14 cellular contexts compared by ENCODE assay signal in genomic region chr18:25704096-25704870, GRCh38.
"Had no signal": no experiment of that assay in that cellular context is flagged by ENCODE, and none has a peak within 500 bp of the region (broad histone marks: within the 10 kb centered on the region; RNA-seq: fewer than 3 reads in every experiment).

No MANE protein-coding gene starts in this region.

- H3K27ac Mint-ChIP-seq: activated naive CD8-positive, alpha-beta T cell; naive thymus-derived CD4-positive, alpha-beta T cell had no signal

- H3K4me1 ChIP-seq: gastroesophageal sphincter, stomach, testis had no signal

- H3K4me3 Mint-ChIP-seq: activated naive CD8-positive, alpha-beta T cell; naive thymus-derived CD4-positive, alpha-beta T cell had no signal

- H3K4me1 Mint-ChIP-seq: naive thymus-derived CD4-positive, alpha-beta T cell had no signal

- H3K27ac ChIP-seq: gastroesophageal sphincter, stomach, testis had no signal

- H3K4me3 ChIP-seq: gastroesophageal sphincter, stomach, testis had no signal

- H3K36me3 Mint-ChIP-seq: activated naive CD8-positive, alpha-beta T cell; naive thymus-derived CD4-positive, alpha-beta T cell had no signal

- DNase-seq: activated CD4-positive, alpha-beta T cell treated with anti-CD3 and anti-CD28 coated beads, Interleukin-2, amount 50 U/mL, for 1 hour; activated CD4-positive, CD25-positive, alpha-beta regulatory T cell; activated CD8-positive, alpha-beta memory T cell treated with anti-CD3 and anti-CD28 coated beads for 24 hours; activated gamma-delta T cell treated with Interleukin-2 at 50 U/mL for 16 hours; islet precursor cell; mammary epithelial cell; naive thymus-derived CD4-positive, alpha-beta T cell; stimulated activated CD4-positive, alpha-beta T cell treated with anti-CD3 and anti-CD28 coated beads, Interleukin-1b, Interleukin-23, amount 100 ng/mL, for 48 hours; stomach; testis had no signal

- ATAC-seq: gastroesophageal sphincter; left lobe of liver; naive thymus-derived CD4-positive, alpha-beta T cell; sciatic nerve had no signal

- H3K27me3 ChIP-seq: gastroesophageal sphincter, stomach, testis had no signal

- H3K36me3 ChIP-seq: gastroesophageal sphincter, stomach had no signal

- H3K9me3 ChIP-seq: gastroesophageal sphincter, stomach, testis had no signal
